8 cellular contexts compared by ENCODE assay signal in genomic region chr12:12611512-12612306, GRCh38. TPM values are rescaled to one million over a fixed set of nuclear protein-coding genes. Genes with fewer than 3 reads are reported as not detected.
DNase-seq lines count a peak whose midpoint lies in the region; ATAC-seq and TF ChIP-seq lines count a peak whose summit lies in the region.

Gene CREBL2 (plus strand): TSS chr12:12611876. CDS start chr12:12612173, 297 bp downstream.

- ATAC-seq in GM19328 (IDR thresholded peaks at IDR 0.05; ENCODE audit: unreplicated experiment) (peak; percentile 69), HG03520 (IDR thresholded peaks at IDR 0.05; ENCODE audit: unreplicated experiment) (peak; percentile 77)

- no peaks in the 10 kb centered on the region for H3K9me3 ChIP-seq in liver (ENCODE audit: control insufficient read depth in 4 of 4, low read length in 3 of 4)

- H3K27ac ChIP-seq in dorsolateral prefrontal cortex (peak within 1 kb of the TSS; percentile 86 to 100 (median 98)), liver (ENCODE audit: low read depth in 1 of 2, low read length in 2 of 2) (peak within 1 kb of the TSS; percentile 95 to 98)

- H3K4me3 ChIP-seq in dorsolateral prefrontal cortex (peak within 1 kb of the TSS; percentile 53 to 98 (median 82)), liver (ENCODE audit: low read depth in 1 of 3, low read length in 3 of 3) (peak within 1 kb of the TSS; percentile 74 to 92 (median 80))

- TF ChIP-seq CTCF in dorsolateral prefrontal cortex (IDR thresholded peaks at IDR 0.05 in 54 of 56, conservative IDR thresholded peaks at IDR 0.05 in 2 of 56; ENCODE audit: low read depth in 1 of 56, partially characterized antibody in 56 of 56) (peak in 35 of 56 donors; percentile 3 to 57 (median 29)), liver (IDR thresholded peaks at IDR 0.05; ENCODE audit: low read depth, low read length, missing input control) (peak; percentile 0)

- H3K4me3 Mint-ChIP-seq in activated CD4-positive, alpha-beta memory T cell treated with anti-CD3 and anti-CD28 coated beads for 36 hours, result peak within 1 kb of the TSS; percentile 82

- CTCF ChIA-PET in activated CD4-positive, alpha-beta memory T cell treated with anti-CD3 and anti-CD28 coated beads for 36 hours (lab: Charles Lee), result interaction anchor here (1.2 to 1.8 kb wide), 5 partner anchors 8 to 125 kb away, joined by 3 to 8 read pairs (median 5); no protein-coding TSS in a partner anchor

- no peaks in the 10 kb centered on the region for H3K27me3 Mint-ChIP-seq in activated CD4-positive, alpha-beta memory T cell treated with anti-CD3 and anti-CD28 coated beads for 36 hours

- H3K36me3 Mint-ChIP-seq in activated CD4-positive, alpha-beta memory T cell treated with anti-CD3 and anti-CD28 coated beads for 36 hours, result peaks cover 15% of the 10 kb centered on the region

- POLR2A ChIA-PET in activated CD4-positive, alpha-beta memory T cell treated with anti-CD3 and anti-CD28 coated beads for 36 hours (lab: Charles Lee), result interaction anchor here (0.8 to 2.3 kb wide), 7 partner anchors 11 to 225 kb away, joined by 3 to 7 read pairs (median 4); no protein-coding TSS in a partner anchor

- intact Hi-C loops in activated CD4-positive, alpha-beta memory T cell treated with anti-CD3 and anti-CD28 coated beads for 36 hours (cut with micrococcal nuclease), result loop anchor here (1.0 to 5.0 kb wide), 5 partner anchors 50 to 254 kb away; partner anchors contain the start of genes BORCS5 and GPR19
- intact Hi-C loops in dorsolateral prefrontal cortex (cut with DNase I), result loop anchor here (1.0 to 10.0 kb wide), 7 partner anchors 46 to 235 kb away; partner anchors contain the start of genes DUSP16 (in 2 of the 2) and GPR19 (in 2 of the 2)

- TF ChIP-seq RAD21 in liver (IDR thresholded peaks at IDR 0.05), result peak; percentile 63 to 70

- peak within 1 kb of the TSS; percentile 88 to 96 for H3K9ac ChIP-seq in liver (ENCODE audit: low read depth in 1 of 2, low read length in 2 of 2)

- WGBS in liver, result under 1% methylated on average over 51 of the region's 51 CpGs

- no peaks in the 10 kb centered on the region for H3K36me3 ChIP-seq in liver (ENCODE audit: control insufficient read depth in 4 of 4, insufficient read depth in 3 of 4, low read depth in 1 of 4, low read length in 3 of 4)

- peaks cover 6 to 18% (median 11%) of the 10 kb centered on the region in 4 donors for H3K4me1 ChIP-seq in liver (ENCODE audit: control insufficient read depth in 4 of 4, insufficient read depth in 4 of 4, low read length in 3 of 4)

- H3K27me3 ChIP-seq in dorsolateral prefrontal cortex, result no peaks in the 10 kb centered on the region
- no peaks in the 10 kb centered on the region for H3K27me3 ChIP-seq in liver (ENCODE audit: control insufficient read depth in 4 of 4, insufficient read depth in 4 of 4, low read length in 3 of 4)

- no peaks in the 10 kb centered on the region for H3K9me3 Mint-ChIP-seq in activated CD4-positive, alpha-beta memory T cell treated with anti-CD3 and anti-CD28 coated beads for 36 hours

- peaks cover 54% of the 10 kb centered on the region for H3K4me1 Mint-ChIP-seq in activated CD4-positive, alpha-beta memory T cell treated with anti-CD3 and anti-CD28 coated beads for 36 hours (ENCODE audit: low read depth)

- DNase-seq in C1 segment of cervical spinal cord (lab: John Stamatoyannopoulos, UW) (peak; percentile 54 to 95 (median 90)), NCI-H748 (lab: John Stamatoyannopoulos, UW; ENCODE audit: unreplicated experiment) (peak; percentile 96), dorsolateral prefrontal cortex (peak; percentile 88 to 93 (median 92))
- peak; percentile 92 for DNase-seq in activated CD4-positive, alpha-beta memory T cell treated with anti-CD3 and anti-CD28 coated beads for 36 hours
- peak; percentile 86 for DNase-seq in stimulated activated CD4-positive, alpha-beta T cell treated with anti-CD3 and anti-CD28 coated beads, Interleukin-4, amount 100 ng/mL, for 24 hours

- peak within 1 kb of the TSS; percentile 95 for H3K27ac Mint-ChIP-seq in activated CD4-positive, alpha-beta memory T cell treated with anti-CD3 and anti-CD28 coated beads for 36 hours

TF ChIP-seq in liver, 16 proteins besides CTCF, POLR2A, EP300 and RAD21:
- TF ChIP-seq TAF1 (conservative IDR thresholded peaks at IDR 0.05) (peak; percentile 51), FOXA1 (IDR thresholded peaks at IDR 0.05) (peak; percentile 93), SP1 (IDR thresholded peaks at IDR 0.05) (peak; percentile 96), FOXA2 (IDR thresholded peaks at IDR 0.05) (peak; percentile 90), ZBTB33 (IDR thresholded peaks at IDR 0.05) (peak; percentile 98), GABPA (IDR thresholded peaks at IDR 0.05 in 1 of 2, conservative IDR thresholded peaks at IDR 0.05 in 1 of 2) (peak in 1 of 2 donors; percentile 69), YY1 (IDR thresholded peaks at IDR 0.05) (peak; percentile 97), REST (IDR thresholded peaks at IDR 0.05) (peak; percentile 93), NR2F2 (IDR thresholded peaks at IDR 0.05) (peak; percentile 85), RXRA (IDR thresholded peaks at IDR 0.05) (peak; percentile 84 to 86), HNF4A (conservative IDR thresholded peaks at IDR 0.05) (peak; percentile 72 to 76), ATF3 (IDR thresholded peaks at IDR 0.05) (peak; percentile 87), JUND (IDR thresholded peaks at IDR 0.05) (peak; percentile 71 to 80), MAX (IDR thresholded peaks at IDR 0.05) (peak; percentile 95), HNF4G (IDR thresholded peaks at IDR 0.05) (no peak), EGR1 (IDR thresholded peaks at IDR 0.05; ENCODE audit: low read depth in 2 of 2) (peak; percentile 85 to 97)

RNA-seq across cellular contexts. Expression of gene CREBL2, which starts in this region (rescaled TPM):
- 10 to 100 TPM; 30.4 to 32.2 TPM for total RNA-seq in activated CD4-positive, alpha-beta memory T cell treated with anti-CD3 and anti-CD28 coated beads for 36 hours
- total RNA-seq in dorsolateral prefrontal cortex, result 10 to 100 TPM; 26.6 to 75.3 (median 48.9) TPM
- 10 to 100 TPM; 16.1 to 27.4 TPM for total RNA-seq in liver
- polyA plus RNA-seq in liver, result 10 to 100 TPM; 14.6 to 21.8 TPM

Comparison
In these comparisons a context has a peak if more than half of its experiments do, and no peak if none do; other contexts are left out.
1. Peak in every context shown above with its lines: DNase-seq, ATAC-seq, H3K4me3 ChIP-seq and H3K27ac ChIP-seq.